8 cellular contexts compared by ENCODE assay signal in genomic region chr2:111427346-111427745, GRCh38.
DNase-seq lines count a peak whose midpoint lies in the region; ATAC-seq and TF ChIP-seq lines count a peak whose summit lies in the region.
"Not testable (repeated sequence)": the region's sequence is repeated elsewhere in the genome, so short reads cannot be mapped to it uniquely, and the experiment has no call there.

No MANE protein-coding gene starts in this region.

- not testable (repeated sequence) for H3K4ac ChIP-seq in mesenchymal stem cell (ENCODE audit: low read depth in 1 of 2, low read length in 2 of 2)

- H3K23ac ChIP-seq in mesenchymal stem cell (ENCODE audit: low read length in 2 of 2) = not testable (repeated sequence)

- H3K27ac Mint-ChIP-seq in CD4-positive, CD25-positive, alpha-beta regulatory T cell = peak overlapping the region in 2 of 3 donors; percentile 69 to 81
- H3K27ac Mint-ChIP-seq in T-helper 17 cell = peak overlapping the region; percentile 37
- H3K27ac Mint-ChIP-seq in activated CD8-positive, alpha-beta T cell treated with anti-CD3 and anti-CD28 coated beads, Interleukin-2, amount 10 ng/mL, durations not matched to agents 7 days and 5 days = peak overlapping the region; percentile 52
- peak overlapping the region; percentile 60 for H3K27ac Mint-ChIP-seq in activated naive CD8-positive, alpha-beta T cell treated with anti-CD3 and anti-CD28 coated beads, Interleukin-2, amount 10 ng/mL, durations not matched to agents 7 days and 5 days
- peak overlapping the region; percentile 52 for H3K27ac Mint-ChIP-seq in stimulated activated naive B cell treated with anti-CD40 and anti-IgM and Interleukin-4, amounts not matched to agents 10 μg/mL and 1 μg/mL and 100 μg/mL, for 72 hours

- not testable (repeated sequence) for H3K27me3 Mint-ChIP-seq in CD4-positive, CD25-positive, alpha-beta regulatory T cell; T-helper 17 cell; activated CD8-positive, alpha-beta T cell treated with anti-CD3 and anti-CD28 coated beads, Interleukin-2, amount 10 ng/mL, durations not matched to agents 7 days and 5 days (ENCODE audit: low read depth); activated naive CD8-positive, alpha-beta T cell treated with anti-CD3 and anti-CD28 coated beads, Interleukin-2, amount 10 ng/mL, durations not matched to agents 7 days and 5 days; stimulated activated naive B cell treated with anti-CD40 and anti-IgM and Interleukin-4, amounts not matched to agents 10 μg/mL and 1 μg/mL and 100 μg/mL, for 72 hours

- not testable (repeated sequence) for H2BK12ac ChIP-seq in mesenchymal stem cell (ENCODE audit: low read length in 2 of 2)

- H2AFZ ChIP-seq in PC-3 (ENCODE audit: low read length); mesenchymal stem cell (ENCODE audit: low read depth, low read length): not testable (repeated sequence)

- H3K9me3 ChIP-seq in CD4-positive, CD25-positive, alpha-beta regulatory T cell (ENCODE audit: control insufficient read depth in 2 of 2, low read length in 2 of 2); PC-3 (ENCODE audit: low read length); T-helper 17 cell (ENCODE audit: control insufficient read depth, low read length, poor library complexity, severe bottlenecking); colonic mucosa; mesenchymal stem cell (ENCODE audit: control insufficient read depth, low read length): not testable (repeated sequence)

- H3K18ac ChIP-seq in mesenchymal stem cell (ENCODE audit: low read depth in 1 of 2, low read length in 2 of 2) = not testable (repeated sequence)

- H4K91ac ChIP-seq in mesenchymal stem cell (ENCODE audit: low read length) = peak overlapping the region; percentile 61

- TSS peak; percentile 21 for BruUV-seq in PC-3 (replicated peaks; lab: Mats Ljungman, UMichigan)

- not testable (repeated sequence) for TF ChIP-seq CTCF in PC-3 (conservative IDR thresholded peaks at IDR 0.05; ENCODE audit: low read depth, low read length); colonic mucosa (IDR thresholded peaks at IDR 0.05)

- not testable (repeated sequence) for H3K27ac ChIP-seq in CD4-positive, CD25-positive, alpha-beta regulatory T cell (ENCODE audit: insufficient read depth, low read length, poor library complexity, severe bottlenecking); PC-3 (ENCODE audit: low read length); colonic mucosa; mesenchymal stem cell (ENCODE audit: low read length, poor library complexity, severe bottlenecking)

- not testable (repeated sequence) for H3K9me2 ChIP-seq in PC-3 (replicated peaks; ENCODE audit: low read length)

- H3K4me2 ChIP-seq in PC-3 (ENCODE audit: low read length); mesenchymal stem cell (ENCODE audit: low read length, poor library complexity, severe bottlenecking): not testable (repeated sequence)

- H3K36me3 ChIP-seq in CD4-positive, CD25-positive, alpha-beta regulatory T cell (ENCODE audit: control insufficient read depth, insufficient read depth, low read length); PC-3 (ENCODE audit: low read depth, low read length); colonic mucosa; mesenchymal stem cell (ENCODE audit: control insufficient read depth in 1 of 2, insufficient read depth in 2 of 2, low read depth in 1 of 2, low read length in 2 of 2): not testable (repeated sequence)

- not testable (repeated sequence) for ATAC-seq in CD4-positive, CD25-positive, alpha-beta regulatory T cell (ENCODE audit: low read depth in 2 of 2); PC-3; T-helper 17 cell; activated CD8-positive, alpha-beta T cell treated with anti-CD3 and anti-CD28 coated beads, Interleukin-2, amount 10 ng/mL, durations not matched to agents 7 days and 5 days; activated naive CD8-positive, alpha-beta T cell treated with anti-CD3 and anti-CD28 coated beads, Interleukin-2, amount 10 ng/mL, durations not matched to agents 7 days and 5 days (ENCODE audit: low read depth); stimulated activated naive B cell treated with anti-CD40 and anti-IgM and Interleukin-4, amounts not matched to agents 10 μg/mL and 1 μg/mL and 100 μg/mL, for 72 hours (replicated peaks)

- H3K4me3 Mint-ChIP-seq in CD4-positive, CD25-positive, alpha-beta regulatory T cell; T-helper 17 cell; activated CD8-positive, alpha-beta T cell treated with anti-CD3 and anti-CD28 coated beads, Interleukin-2, amount 10 ng/mL, durations not matched to agents 7 days and 5 days; activated naive CD8-positive, alpha-beta T cell treated with anti-CD3 and anti-CD28 coated beads, Interleukin-2, amount 10 ng/mL, durations not matched to agents 7 days and 5 days: not testable (repeated sequence)
- H3K4me3 Mint-ChIP-seq in stimulated activated naive B cell treated with anti-CD40 and anti-IgM and Interleukin-4, amounts not matched to agents 10 μg/mL and 1 μg/mL and 100 μg/mL, for 72 hours = peak overlapping the region; percentile 26 to 33

- POLR2A ChIA-PET in PC-3 (lab: Charles Lee; ENCODE audit: unreplicated experiment); activated CD8-positive, alpha-beta T cell treated with anti-CD3 and anti-CD28 coated beads, Interleukin-2, amount 10 ng/mL, durations not matched to agents 7 days and 5 days (lab: Charles Lee); activated naive CD8-positive, alpha-beta T cell treated with anti-CD3 and anti-CD28 coated beads, Interleukin-2, amount 10 ng/mL, durations not matched to agents 7 days and 5 days (lab: Charles Lee): not testable (repeated sequence)

- H2BK5ac ChIP-seq in mesenchymal stem cell (ENCODE audit: low read depth, low read length, poor library complexity, severe bottlenecking) = not testable (repeated sequence)

- whole genome bisulfite sequencing in mesenchymal stem cell = 100% methylated on average over 1 of the region's 4 CpGs

- not testable (repeated sequence) for H2BK120ac ChIP-seq in mesenchymal stem cell (ENCODE audit: low read depth, low read length)

- peaks cover 15% of the 10 kb centered on the region for H3K4me1 ChIP-seq in CD4-positive, CD25-positive, alpha-beta regulatory T cell (ENCODE audit: control insufficient read depth, insufficient read depth, low read length, poor library complexity, severe bottlenecking)
- not testable (repeated sequence) for H3K4me1 ChIP-seq in PC-3 (ENCODE audit: insufficient read depth, low read length); colonic mucosa; mesenchymal stem cell (ENCODE audit: control insufficient read depth, insufficient read depth, low read depth, low read length)

- H3F3A ChIP-seq in PC-3 (ENCODE audit: low read length, unreplicated experiment) = not testable (repeated sequence)

- H3K4me1 Mint-ChIP-seq in CD4-positive, CD25-positive, alpha-beta regulatory T cell = peaks cover 0 to 26% (median 2%) of the 10 kb centered on the region in 4 donors
- not testable (repeated sequence) for H3K4me1 Mint-ChIP-seq in T-helper 17 cell
- H3K4me1 Mint-ChIP-seq in activated CD8-positive, alpha-beta T cell treated with anti-CD3 and anti-CD28 coated beads, Interleukin-2, amount 10 ng/mL, durations not matched to agents 7 days and 5 days (ENCODE audit: low read depth) = peaks cover 35% of the 10 kb centered on the region
- H3K4me1 Mint-ChIP-seq in activated naive CD8-positive, alpha-beta T cell treated with anti-CD3 and anti-CD28 coated beads, Interleukin-2, amount 10 ng/mL, durations not matched to agents 7 days and 5 days = peaks cover 16% of the 10 kb centered on the region
- peaks cover 23 to 42% of the 10 kb centered on the region in 2 donors for H3K4me1 Mint-ChIP-seq in stimulated activated naive B cell treated with anti-CD40 and anti-IgM and Interleukin-4, amounts not matched to agents 10 μg/mL and 1 μg/mL and 100 μg/mL, for 72 hours

- not testable (repeated sequence) for H2BK15ac ChIP-seq in mesenchymal stem cell (ENCODE audit: low read depth, poor library complexity, severe bottlenecking)

- peak overlapping the region; percentile 60 for H4K8ac ChIP-seq in mesenchymal stem cell (ENCODE audit: low read length)

- not testable (repeated sequence) for H4K20me1 ChIP-seq in PC-3 (ENCODE audit: low read length)

- H3K79me2 ChIP-seq in PC-3 (ENCODE audit: low read length) = not testable (repeated sequence)

- DNase-seq in CD4-positive, CD25-positive, alpha-beta regulatory T cell; PC-3; T-helper 17 cell; activated CD8-positive, alpha-beta T cell treated with anti-CD3 and anti-CD28 coated beads, Interleukin-2, amount 10 ng/mL, durations not matched to agents 7 days and 5 days; activated naive CD8-positive, alpha-beta T cell treated with anti-CD3 and anti-CD28 coated beads, Interleukin-2, amount 10 ng/mL, durations not matched to agents 7 days and 5 days; mesenchymal stem cell; stimulated activated naive B cell treated with anti-CD40 and anti-IgM and Interleukin-4, amounts not matched to agents 10 μg/mL and 1 μg/mL and 100 μg/mL, for 72 hours: not testable (repeated sequence)
- DNase-seq in colonic mucosa = peak; percentile 10

- H3K9me3 Mint-ChIP-seq in CD4-positive, CD25-positive, alpha-beta regulatory T cell; activated CD8-positive, alpha-beta T cell treated with anti-CD3 and anti-CD28 coated beads, Interleukin-2, amount 10 ng/mL, durations not matched to agents 7 days and 5 days (ENCODE audit: insufficient read depth); activated naive CD8-positive, alpha-beta T cell treated with anti-CD3 and anti-CD28 coated beads, Interleukin-2, amount 10 ng/mL, durations not matched to agents 7 days and 5 days; stimulated activated naive B cell treated with anti-CD40 and anti-IgM and Interleukin-4, amounts not matched to agents 10 μg/mL and 1 μg/mL and 100 μg/mL, for 72 hours: not testable (repeated sequence)

- not testable (repeated sequence) for H3K36me3 Mint-ChIP-seq in CD4-positive, CD25-positive, alpha-beta regulatory T cell; T-helper 17 cell (ENCODE audit: low read depth); activated naive CD8-positive, alpha-beta T cell treated with anti-CD3 and anti-CD28 coated beads, Interleukin-2, amount 10 ng/mL, durations not matched to agents 7 days and 5 days; stimulated activated naive B cell treated with anti-CD40 and anti-IgM and Interleukin-4, amounts not matched to agents 10 μg/mL and 1 μg/mL and 100 μg/mL, for 72 hours
- peaks cover 23% of the 10 kb centered on the region for H3K36me3 Mint-ChIP-seq in activated CD8-positive, alpha-beta T cell treated with anti-CD3 and anti-CD28 coated beads, Interleukin-2, amount 10 ng/mL, durations not matched to agents 7 days and 5 days (ENCODE audit: low read depth)

- H3K4me3 ChIP-seq in CD4-positive, CD25-positive, alpha-beta regulatory T cell (ENCODE audit: low read depth, low read length); PC-3 (ENCODE audit: low read length); colonic mucosa; mesenchymal stem cell (ENCODE audit: insufficient read depth in 1 of 2, low read depth in 1 of 2, low read length in 2 of 2): not testable (repeated sequence)

- H3K14ac ChIP-seq in mesenchymal stem cell (ENCODE audit: low read length in 2 of 2) = not testable (repeated sequence)

- H3K27me3 ChIP-seq in CD4-positive, CD25-positive, alpha-beta regulatory T cell (ENCODE audit: control insufficient read depth, insufficient read depth, low read length); PC-3 (ENCODE audit: low read length); colonic mucosa; mesenchymal stem cell (ENCODE audit: control insufficient read depth in 1 of 2, insufficient read depth in 1 of 2, low read length in 2 of 2): not testable (repeated sequence)

- intact Hi-C loops in PC-3 (cut with micrococcal nuclease); colonic mucosa (cut with DNase I): not testable (repeated sequence)

- not testable (repeated sequence) for H3K9ac ChIP-seq in PC-3 (ENCODE audit: low read length); colonic mucosa (ENCODE audit: low read depth in 2 of 2, low read length in 2 of 2); mesenchymal stem cell (ENCODE audit: low read length)

- CTCF ChIA-PET in PC-3 (lab: Charles Lee); activated CD8-positive, alpha-beta T cell treated with anti-CD3 and anti-CD28 coated beads, Interleukin-2, amount 10 ng/mL, durations not matched to agents 7 days and 5 days (lab: Charles Lee): not testable (repeated sequence)

- not testable (repeated sequence) for H2AK5ac ChIP-seq in mesenchymal stem cell (ENCODE audit: low read length, severe bottlenecking)

- not testable (repeated sequence) for H3K79me1 ChIP-seq in mesenchymal stem cell (replicated peaks; ENCODE audit: low read length, poor library complexity, severe bottlenecking)
